In genomic region chr17:66777689-66778225, GRCh38 we compare ENCODE assay signal across 11 cellular contexts. TPM values are rescaled to one million over a fixed set of nuclear protein-coding genes. Genes with fewer than 3 reads are reported as not detected.
DNase-seq lines count a peak whose midpoint lies in the region; ATAC-seq and TF ChIP-seq lines count a peak whose summit lies in the region.
"Had no signal": no experiment of that assay in that cellular context is flagged by ENCODE, and none has a peak within 500 bp of the region (broad histone marks: within the 10 kb centered on the region; RNA-seq: fewer than 3 reads in every experiment).

No MANE protein-coding gene starts in this region.

- WGBS in smooth muscle cell (ENCODE audit: low lambda C conversion rate), result 27% methylated on average over 7 of the region's 7 CpGs

- H3F3A ChIP-seq in OCI-LY1 (ENCODE audit: insufficient read depth, low read length), result no peaks in the 10 kb centered on the region
- H3F3A ChIP-seq in smooth muscle cell (ENCODE audit: low read depth), result no peaks in the 10 kb centered on the region

- H4K20me1 ChIP-seq in OCI-LY1 (ENCODE audit: insufficient read depth, low read length) (no peaks in the 10 kb centered on the region), smooth muscle cell (ENCODE audit: low read depth) (no peaks in the 10 kb centered on the region)

- no peaks in the 10 kb centered on the region for H3K9me2 ChIP-seq in OCI-LY1 (ENCODE audit: low read depth, low read length)

- no peaks in the 10 kb centered on the region for H3K79me2 ChIP-seq in OCI-LY1 (ENCODE audit: insufficient read depth, low read length)
- no peaks in the 10 kb centered on the region for H3K79me2 ChIP-seq in smooth muscle cell (ENCODE audit: low read depth)

- peak overlapping the region; percentile 94 for H3K27ac ChIP-seq in OCI-LY1 (ENCODE audit: low read depth, low read length, poor library complexity, severe bottlenecking)
- H3K27ac ChIP-seq in smooth muscle cell (ENCODE audit: low read depth), result no peak overlapping the region

- H3K27me3 ChIP-seq in OCI-LY1 (ENCODE audit: insufficient read depth, low read length) (no peaks in the 10 kb centered on the region), smooth muscle cell (ENCODE audit: low read depth) (no peaks in the 10 kb centered on the region)
- H3K27me3 ChIP-seq: tibial nerve had no signal

- no peaks in the 10 kb centered on the region for H3K9me3 ChIP-seq in OCI-LY1 (ENCODE audit: low read length)
- no peaks in the 10 kb centered on the region for H3K9me3 ChIP-seq in smooth muscle cell (replicated peaks; ENCODE audit: low read depth)
- H3K9me3 ChIP-seq: tibial nerve had no signal

- no peak for ATAC-seq in GM19035 (IDR thresholded peaks at IDR 0.05; ENCODE audit: unreplicated experiment)

- H3K4me3 ChIP-seq in OCI-LY1 (ENCODE audit: low read depth, low read length, poor library complexity, severe bottlenecking), result no peak overlapping the region
- H3K4me3 ChIP-seq in smooth muscle cell, result no peak overlapping the region
- H3K4me3 ChIP-seq: tibial nerve had no signal

- peak; percentile 13 for DNase-seq in NCI-H2029 (lab: John Stamatoyannopoulos, UW)
- no peak for DNase-seq in NCI-H2029 treated with DMSO at 0.1 percent for 48 hours (lab: John Stamatoyannopoulos, UW)
- peak; percentile 54 for DNase-seq in globus pallidus (ENCODE audit: low spot score)
- DNase-seq in smooth muscle cell (lab: John Stamatoyannopoulos, UW; ENCODE audit: unreplicated experiment), result no peak
- no peak for DNase-seq in T1000 (lab: John Stamatoyannopoulos, UW)
- no peak for DNase-seq in NCI-H2227 treated with DMSO at 0.1 percent for 48 hours (lab: John Stamatoyannopoulos, UW)
- DNase-seq: activated T-cell treated with anti-CD3 and anti-CD28 coated beads for 4 hours had no signal

- no peak overlapping the region for H3K9ac ChIP-seq in OCI-LY1 (ENCODE audit: low read length)
- no peak overlapping the region for H3K9ac ChIP-seq in smooth muscle cell (ENCODE audit: low read depth)

- no peak overlapping the region for H2AFZ ChIP-seq in OCI-LY1 (ENCODE audit: low read length)
- peak overlapping the region; percentile 15 for H2AFZ ChIP-seq in smooth muscle cell (ENCODE audit: low read depth)

- TF ChIP-seq CTCF in OCI-LY1 (IDR thresholded peaks at IDR 0.05; ENCODE audit: low read length), result no peak
- no peak for TF ChIP-seq CTCF in smooth muscle cell (IDR thresholded peaks at IDR 0.05; ENCODE audit: borderline replicate concordance, insufficient read depth, poor library complexity, severe bottlenecking)

- H3K4me1 ChIP-seq in OCI-LY1 (ENCODE audit: insufficient read depth, low read length, severe bottlenecking) (peaks cover 62% of the 10 kb centered on the region), smooth muscle cell (ENCODE audit: low read depth) (peaks cover 10% of the 10 kb centered on the region)

- H3K4me2 ChIP-seq in OCI-LY1 (ENCODE audit: low read length) (no peak overlapping the region; the same call in 1 of the 2 replicates), smooth muscle cell (peak overlapping the region; percentile 34)

- H3K36me3 ChIP-seq in OCI-LY1 (ENCODE audit: insufficient read depth, low read length) (0 out of 2 replicates have a peak, but pooled peaks cover 3% of the 10 kb centered on the region), smooth muscle cell (ENCODE audit: low read depth) (no peaks in the 10 kb centered on the region)

RNA-seq across cellular contexts. Expression of gene CACNG5, which starts 57.2 kb away (rescaled TPM):
- total RNA-seq in smooth muscle cell, result not detected in 2 replicates
- not detected in 2 replicates for polyA plus RNA-seq in smooth muscle cell
- total RNA-seq: NCI-H460, tibial nerve had no signal

Comparison
In these comparisons a context has a peak if more than half of its experiments do, and no peak if none do; other contexts are left out.
1. DNase-seq: peak in NCI-H2029 (single experiment) and globus pallidus (single experiment); none in NCI-H2029 treated with DMSO at 0.1 percent for 48 hours (single experiment), smooth muscle cell (single experiment), T1000 (single experiment) and NCI-H2227 treated with DMSO at 0.1 percent for 48 hours (single experiment).